Comparison of ENCODE assay signal across 25 cellular contexts in the genomic region with DNA sequence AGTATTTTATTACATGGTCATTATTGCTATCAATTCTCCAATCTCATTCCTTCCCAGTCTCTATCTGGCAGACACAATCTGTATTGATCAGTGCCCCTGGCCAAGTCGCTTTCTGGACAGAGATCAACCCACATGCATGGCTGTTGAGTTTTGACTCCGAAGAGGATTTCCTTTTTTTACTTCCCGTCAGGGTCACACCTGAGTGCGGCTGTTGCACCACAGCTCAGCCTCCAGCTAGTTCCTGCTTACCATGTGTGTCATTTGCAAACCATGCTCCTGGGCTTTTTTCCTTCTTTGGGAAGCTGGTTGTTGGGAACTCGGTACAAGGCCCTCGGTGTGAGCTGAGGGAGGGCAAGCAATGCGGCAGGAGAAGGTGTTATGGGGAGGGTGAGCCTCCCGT. TPM values are rescaled to one million over a fixed set of nuclear protein-coding genes. Genes with fewer than 3 reads are reported as not detected.
DNase-seq lines count a peak whose midpoint lies in the region; ATAC-seq, FAIRE-seq and TF ChIP-seq lines count a peak whose summit lies in the region.
"Had no signal": no experiment of that assay in that cellular context is flagged by ENCODE, and none has a peak within 500 bp of the region (broad histone marks: within the 10 kb centered on the region; RNA-seq: fewer than 3 reads in every experiment).

No MANE protein-coding gene starts in this region.

- H3K36me3 Mint-ChIP-seq in T-helper 17 cell (ENCODE audit: low read depth): peaks cover 3% of the 10 kb centered on the region
- peaks cover 8% of the 10 kb centered on the region for H3K36me3 Mint-ChIP-seq in activated naive CD8-positive, alpha-beta T cell treated with anti-CD3 and anti-CD28 coated beads, Interleukin-2, amount 50 U/mL, for 24 hours (ENCODE audit: low read depth)

- TF ChIP-seq CTCF in esophagus muscularis mucosa (IDR thresholded peaks at IDR 0.05): no peak

- no peak for ATAC-seq in T-helper 17 cell
- ATAC-seq in left lobe of liver: peak; percentile 78
- ATAC-seq in HG03432 (IDR thresholded peaks at IDR 0.05; ENCODE audit: unreplicated experiment): no peak
- ATAC-seq in activated naive CD8-positive, alpha-beta T cell treated with anti-CD3 and anti-CD28 coated beads, Interleukin-2, amount 50 U/mL, for 24 hours: no peak
- ATAC-seq: GM12878, PC-3 had no signal

- H3K9me3 ChIP-seq in T-helper 17 cell (ENCODE audit: control insufficient read depth, low read length, poor library complexity, severe bottlenecking): no peaks in the 10 kb centered on the region
- H3K9me3 ChIP-seq in small intestine (ENCODE audit: control insufficient read depth, low read depth): no peaks in the 10 kb centered on the region
- H3K9me3 ChIP-seq in esophagus muscularis mucosa: no peaks in the 10 kb centered on the region
- H3K9me3 ChIP-seq: BLaER1, Caco-2 had no signal

- no peaks in the 10 kb centered on the region for H3K9me3 Mint-ChIP-seq in activated naive CD8-positive, alpha-beta T cell treated with anti-CD3 and anti-CD28 coated beads, Interleukin-2, amount 50 U/mL, for 24 hours
- H3K9me3 Mint-ChIP-seq: CD4-positive, alpha-beta T cell had no signal

- no peak for FAIRE-seq in small intestine (lab: Jason Lieb, UNC)
- FAIRE-seq: GM12878 had no signal

- peaks cover 3 to 4% of the 10 kb centered on the region in 2 donors for H3K36me3 ChIP-seq in small intestine (ENCODE audit: control insufficient read depth in 2 of 2, insufficient read depth in 2 of 2, low read length in 2 of 2)
- peaks cover 9 to 23% (median 18%) of the 10 kb centered on the region in 4 donors for H3K36me3 ChIP-seq in esophagus muscularis mucosa

- H3K4me1 ChIP-seq in small intestine (ENCODE audit: control insufficient read depth in 2 of 2, insufficient read depth in 1 of 2, low read depth in 1 of 2, low read length in 1 of 2) (no peaks in the 10 kb centered on the region), esophagus muscularis mucosa (no peaks in the 10 kb centered on the region)
- H3K4me1 ChIP-seq: BLaER1, Caco-2 had no signal

- TF ChIP-seq EP300 in esophagus muscularis mucosa (IDR thresholded peaks at IDR 0.05): no peak

- WGBS in small intestine, 3 donors: 45 to 50% (median 47%) methylated on average over 8 of the region's 8 CpGs
- 69% methylated on average over 8 of the region's 8 CpGs for WGBS in esophagus muscularis mucosa

- H3K27me3 Mint-ChIP-seq in T-helper 17 cell: no peaks in the 10 kb centered on the region
- H3K27me3 Mint-ChIP-seq in activated naive CD8-positive, alpha-beta T cell treated with anti-CD3 and anti-CD28 coated beads, Interleukin-2, amount 50 U/mL, for 24 hours: no peaks in the 10 kb centered on the region
- H3K27me3 Mint-ChIP-seq: CD4-positive, alpha-beta T cell had no signal

- TF ChIP-seq POLR2A in esophagus muscularis mucosa (IDR thresholded peaks at IDR 0.05; ENCODE audit: low read depth): no peak

- H3K27ac Mint-ChIP-seq in T-helper 17 cell: peak overlapping the region; percentile 3
- H3K27ac Mint-ChIP-seq in activated naive CD8-positive, alpha-beta T cell treated with anti-CD3 and anti-CD28 coated beads, Interleukin-2, amount 50 U/mL, for 24 hours: no peak overlapping the region
- H3K27ac Mint-ChIP-seq: CD4-positive, alpha-beta T cell had no signal

- no peaks in the 10 kb centered on the region for H3K4me1 Mint-ChIP-seq in T-helper 17 cell
- peaks cover 2% of the 10 kb centered on the region for H3K4me1 Mint-ChIP-seq in activated naive CD8-positive, alpha-beta T cell treated with anti-CD3 and anti-CD28 coated beads, Interleukin-2, amount 50 U/mL, for 24 hours

- H3K27me3 ChIP-seq in small intestine (ENCODE audit: control insufficient read depth in 2 of 2, insufficient read depth in 2 of 2, low read length in 2 of 2): no peaks in the 10 kb centered on the region
- H3K27me3 ChIP-seq in esophagus muscularis mucosa: no peaks in the 10 kb centered on the region

- H3K4me3 ChIP-seq in small intestine (ENCODE audit: low read depth in 1 of 2, low read length in 2 of 2) (no peak overlapping the region), esophagus muscularis mucosa (no peak overlapping the region)
- H3K4me3 ChIP-seq: BLaER1, GM12878 had no signal

- H3K27ac ChIP-seq in small intestine (ENCODE audit: low read depth in 1 of 2, low read length in 1 of 2) (no peak overlapping the region), esophagus muscularis mucosa (replicated peaks in 1 of 4) (no peak overlapping the region)
- H3K27ac ChIP-seq: BLaER1, HL-60 had no signal

- intact Hi-C loops in esophagus muscularis mucosa (cut with DNase I): no loop called here

- DNase-seq in ELF-1 (ENCODE audit: low read depth, low spot score): peak; percentile 40
- no peak for DNase-seq in T-helper 17 cell
- DNase-seq in left lobe of liver (ENCODE audit: low spot score): peak; percentile 49
- DNase-seq in small intestine: peak; percentile 6
- DNase-seq in esophagus muscularis mucosa (ENCODE audit: extremely low spot score): no peak
- no peak for DNase-seq in activated naive CD8-positive, alpha-beta T cell treated with anti-CD3 and anti-CD28 coated beads, Interleukin-2, amount 50 U/mL, for 24 hours
- DNase-seq: ACHN; Caco-2; CD4-positive, alpha-beta T cell; DMS 273 treated with DMSO at 0.1 percent for 48 hours; DMS79 treated with DMSO at 0.1 percent for 48 hours; KBM-7; MM.1S; NCI-H1048; NCI-H1417 treated with DMSO at 0.1 percent for 48 hours; NCI-H187; NCI-H446 treated with DMSO at 0.1 percent for 48 hours; NCI-H526 treated with DMSO at 0.1 percent for 48 hours; PC-3; Right ventricle myocardium superior had no signal

- no peak overlapping the region for H3K4me3 Mint-ChIP-seq in T-helper 17 cell
- H3K4me3 Mint-ChIP-seq in activated naive CD8-positive, alpha-beta T cell treated with anti-CD3 and anti-CD28 coated beads, Interleukin-2, amount 50 U/mL, for 24 hours: no peak overlapping the region
- H3K4me3 Mint-ChIP-seq: CD4-positive, alpha-beta T cell had no signal

RNA-seq across cellular contexts. Expression of gene MAGED2, which starts 11.7 kb away (rescaled TPM):
- total RNA-seq in T-helper 17 cell: 10 to 100 TPM; 49.3 to 66.6 TPM
- 27.2 TPM for total RNA-seq in left lobe of liver
- 10 to 100 TPM; 42.2 to 88.3 (median 69.3) TPM for polyA plus RNA-seq in small intestine
- 100 to 1,000 TPM; 132 to 197 (median 169) TPM for total RNA-seq in esophagus muscularis mucosa

RNA-seq across cellular contexts. Expression of gene ITIH6, which starts 21.1 kb away (rescaled TPM):
- total RNA-seq in T-helper 17 cell: not detected
- total RNA-seq in left lobe of liver: not detected
- not detected for polyA plus RNA-seq in small intestine
- under 1 TPM in 1 of 4 donors, not detected in 3; under 0.01 TPM for total RNA-seq in esophagus muscularis mucosa
- total RNA-seq: CD4-positive, alpha-beta T cell; GM12878; H4; PC-3; Right ventricle myocardium superior had no signal
- polyA plus RNA-seq: GM12878 had no signal

Comparison
In these comparisons a context has a peak if more than half of its experiments do, and no peak if none do; other contexts are left out.
1. DNase-seq: peak in ELF-1 (single experiment), left lobe of liver (single experiment) and small intestine (single experiment); none in T-helper 17 cell (0 of 3), esophagus muscularis mucosa (single experiment) and activated naive CD8-positive, alpha-beta T cell treated with anti-CD3 and anti-CD28 coated beads, Interleukin-2, amount 50 U/mL, for 24 hours (single experiment).